1 cellular context compared by ENCODE assay signal in the genomic region with DNA sequence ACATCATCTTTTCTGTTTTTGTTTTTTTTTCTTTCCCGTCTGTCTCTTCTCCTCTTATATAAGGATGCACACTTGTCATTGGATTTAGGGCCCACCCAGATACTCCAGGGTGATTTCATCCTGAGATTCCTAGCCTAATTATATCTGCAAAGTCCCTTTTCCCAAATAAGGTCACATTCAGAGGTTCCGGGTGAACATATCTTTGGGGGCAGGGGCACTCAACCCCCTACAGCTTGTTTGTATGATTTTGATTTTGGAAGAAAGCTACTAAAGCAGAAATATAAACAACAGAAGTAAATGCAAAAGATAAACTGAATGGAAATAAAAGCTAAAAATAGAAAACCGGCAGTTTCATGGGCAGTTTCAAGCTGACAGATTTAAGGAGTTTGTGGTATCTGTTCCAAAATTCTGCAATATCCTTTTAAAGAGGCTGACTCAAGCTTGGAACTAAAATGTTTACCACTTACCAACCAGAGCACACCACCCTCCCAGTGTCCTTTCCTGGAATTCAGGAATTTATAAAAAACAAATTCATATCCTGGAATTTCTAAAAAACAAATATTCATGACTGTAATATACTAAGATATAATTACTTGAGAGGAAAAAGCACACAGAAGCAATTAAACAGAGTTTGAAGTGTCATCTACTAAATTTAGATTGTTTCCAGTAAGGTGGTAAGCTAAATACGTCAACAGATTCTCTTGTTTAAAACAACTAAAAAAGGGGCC.
TF ChIP-seq lines count a peak whose summit lies in the region.

No MANE protein-coding gene starts in this region.

TF ChIP-seq in IMR-90, 13 proteins besides CTCF, POLR2A, EP300 and RAD21 (continued from another document):
- TF ChIP-seq, protein P1, sequence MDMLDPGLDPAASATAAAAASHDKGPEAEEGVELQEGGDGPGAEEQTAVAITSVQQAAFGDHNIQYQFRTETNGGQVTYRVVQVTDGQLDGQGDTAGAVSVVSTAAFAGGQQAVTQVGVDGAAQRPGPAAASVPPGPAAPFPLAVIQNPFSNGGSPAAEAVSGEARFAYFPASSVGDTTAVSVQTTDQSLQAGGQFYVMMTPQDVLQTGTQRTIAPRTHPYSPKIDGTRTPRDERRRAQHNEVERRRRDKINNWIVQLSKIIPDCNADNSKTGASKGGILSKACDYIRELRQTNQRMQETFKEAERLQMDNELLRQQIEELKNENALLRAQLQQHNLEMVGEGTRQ (IDR thresholded peaks at IDR 0.05; ENCODE audit: low read depth, low read length) = no peak
- no peak for TF ChIP-seq NFE2L2 (IDR thresholded peaks at IDR 0.05; ENCODE audit: low read depth, low read length)
- no peak for TF ChIP-seq BHLHE40 (IDR thresholded peaks at IDR 0.05; ENCODE audit: low read depth, low read length)
- TF ChIP-seq RCOR1 (IDR thresholded peaks at IDR 0.05; ENCODE audit: insufficient replicate concordance, low read length) = no peak
- TF ChIP-seq, protein P2, sequence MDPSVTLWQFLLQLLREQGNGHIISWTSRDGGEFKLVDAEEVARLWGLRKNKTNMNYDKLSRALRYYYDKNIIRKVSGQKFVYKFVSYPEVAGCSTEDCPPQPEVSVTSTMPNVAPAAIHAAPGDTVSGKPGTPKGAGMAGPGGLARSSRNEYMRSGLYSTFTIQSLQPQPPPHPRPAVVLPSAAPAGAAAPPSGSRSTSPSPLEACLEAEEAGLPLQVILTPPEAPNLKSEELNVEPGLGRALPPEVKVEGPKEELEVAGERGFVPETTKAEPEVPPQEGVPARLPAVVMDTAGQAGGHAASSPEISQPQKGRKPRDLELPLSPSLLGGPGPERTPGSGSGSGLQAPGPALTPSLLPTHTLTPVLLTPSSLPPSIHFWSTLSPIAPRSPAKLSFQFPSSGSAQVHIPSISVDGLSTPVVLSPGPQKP (IDR thresholded peaks at IDR 0.05; ENCODE audit: borderline replicate concordance, low read depth, low read length) = peak; percentile 83; the same call in 1 of the 2 replicates
- TF ChIP-seq MXI1 (IDR thresholded peaks at IDR 0.05; ENCODE audit: borderline replicate concordance, low read depth, low read length) = no peak
- TF ChIP-seq CHD1 (IDR thresholded peaks at IDR 0.05; ENCODE audit: low read depth, low read length) = no peak
- no peak for TF ChIP-seq MAZ (IDR thresholded peaks at IDR 0.05; ENCODE audit: borderline replicate concordance, low read depth, low read length)
